In the genomic region with DNA sequence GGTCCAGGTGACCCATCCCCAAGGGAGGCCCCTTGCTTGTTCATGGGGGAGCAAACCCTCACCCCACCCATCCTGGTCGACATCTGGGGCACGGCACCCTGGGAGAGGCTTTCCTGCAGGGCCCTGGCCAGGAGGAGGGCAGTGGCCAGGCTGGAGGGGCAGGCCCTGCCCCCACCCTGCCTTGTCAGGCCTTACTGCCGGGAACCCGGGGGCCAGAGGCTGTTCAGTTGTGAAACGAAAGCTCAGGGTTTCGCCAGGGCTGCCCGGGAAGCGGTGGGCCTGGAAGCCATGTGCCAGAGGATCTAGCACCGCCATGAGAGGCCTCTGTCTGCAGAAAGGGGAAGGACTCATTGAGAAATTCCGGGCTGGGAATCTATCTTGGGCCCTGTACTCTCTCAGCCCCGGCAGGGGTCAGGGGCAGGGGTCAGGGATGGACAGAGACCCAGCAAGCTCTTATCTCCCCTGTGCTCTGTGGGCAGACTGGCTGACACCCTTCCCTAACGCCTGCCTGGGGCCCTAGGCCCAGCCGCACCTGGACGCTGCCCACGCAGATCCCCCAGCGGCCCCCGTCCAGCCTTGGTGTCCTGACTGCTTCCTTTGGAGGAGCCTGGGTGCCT, we compare ENCODE assay signal across 8 cellular contexts. TPM values are rescaled to one million over a fixed set of nuclear protein-coding genes. Genes with fewer than 3 reads are reported as not detected.
DNase-seq lines count a peak whose midpoint lies in the region; ATAC-seq and TF ChIP-seq lines count a peak whose summit lies in the region.

No MANE protein-coding gene starts in this region.

- ATAC-seq in heart left ventricle (no peak), GM19328 (IDR thresholded peaks at IDR 0.05; ENCODE audit: unreplicated experiment) (no peak), GM18505 (IDR thresholded peaks at IDR 0.05; ENCODE audit: unreplicated experiment) (no peak)

- no peak for TF ChIP-seq CTCF in HEK293 (tag by site-specific recombination; IDR thresholded peaks at IDR 0.05)
- no peak for TF ChIP-seq CTCF in heart left ventricle (IDR thresholded peaks at IDR 0.05)

- TF ChIP-seq POLR2A in heart left ventricle (IDR thresholded peaks at IDR 0.05): no peak
- no peak for TF ChIP-seq POLR2A in GM18505 (IDR thresholded peaks at IDR 0.05; ENCODE audit: borderline replicate concordance, extremely low read depth, insufficient read depth, insufficient read length)

- DNase-seq in activated CD4-positive, alpha-beta T cell treated with anti-CD3 and anti-CD28 coated beads, Interleukin-2, amount 50 U/mL, for 48 hours: peak; percentile 28 to 30
- DNase-seq in heart left ventricle (peak; percentile 29 to 78 (median 56)), putamen (ENCODE audit: low spot score) (no peak), NK-92 (lab: John Stamatoyannopoulos, UW; ENCODE audit: unreplicated experiment) (no peak)

- intact Hi-C loops in heart left ventricle (cut with DNase I): loop anchor here in 2 of 10 donors (5.0 kb wide), 1 partner anchor 35 kb away; no protein-coding TSS in a partner anchor

- H3K27me3 ChIP-seq in heart left ventricle (no peaks in the 10 kb centered on the region), skeletal muscle tissue (ENCODE audit: control insufficient read depth in 3 of 3, insufficient read depth in 3 of 3, low read length in 3 of 3) (no peaks in the 10 kb centered on the region)

- CTCF ChIA-PET in HEK293 (lab: Yijun Ruan, JAX): interaction anchor here (0.7 to 2.8 kb wide), 2 partner anchors 11 to 64 kb away, joined by 5 to 7 read pairs; no protein-coding TSS in a partner anchor

- no peak overlapping the region for H3K27ac ChIP-seq in HEK293 (ENCODE audit: extremely low read depth, low read depth, low read length)
- H3K27ac ChIP-seq in heart left ventricle: peak overlapping the region; percentile 3 to 99 (median 78)
- H3K27ac ChIP-seq in skeletal muscle tissue (ENCODE audit: low read depth, low read length): peak overlapping the region; percentile 90

- POLR2A ChIA-PET in HEK293 (lab: Yijun Ruan, JAX): interaction anchor here (1.4 to 1.8 kb wide), 3 partner anchors 15 to 64 kb away, joined by 4 to 6 read pairs (median 4); no protein-coding TSS in a partner anchor

- H3K36me3 ChIP-seq in HEK293 (ENCODE audit: control insufficient read depth in 2 of 2, insufficient read depth in 1 of 2, low read length in 2 of 2) (peaks cover 10 to 35% of the 10 kb centered on the region in 2 experiments), heart left ventricle (peaks cover 5 to 35% (median 18%) of the 10 kb centered on the region in 9 donors), skeletal muscle tissue (ENCODE audit: control insufficient read depth in 3 of 3, insufficient read depth in 3 of 3, low read length in 3 of 3) (peaks cover 16 to 20% (median 17%) of the 10 kb centered on the region in 3 donors)

- H3K9me3 ChIP-seq in HEK293 (ENCODE audit: control insufficient read depth, insufficient read depth, low read depth, low read length) (no peaks in the 10 kb centered on the region), heart left ventricle (no peaks in the 10 kb centered on the region), skeletal muscle tissue (ENCODE audit: control insufficient read depth in 3 of 3, low read length in 3 of 3) (no peaks in the 10 kb centered on the region)

- 46 to 63% (median 54%) methylated on average over 12 to 17 of the region's 17 CpGs for WGBS in heart left ventricle, 4 donors

- H3K9ac ChIP-seq in skeletal muscle tissue (ENCODE audit: low read depth in 1 of 3, low read length in 3 of 3): peak overlapping the region; percentile 79 to 85 (median 82)

- H3K4me1 ChIP-seq in HEK293 (ENCODE audit: control insufficient read depth, insufficient read depth, low read length) (peaks cover 11% of the 10 kb centered on the region), heart left ventricle (peaks cover 24 to 92% (median 76%) of the 10 kb centered on the region in 12 donors), skeletal muscle tissue (ENCODE audit: control insufficient read depth in 3 of 3, insufficient read depth in 3 of 3, low read length in 3 of 3) (peaks cover 65 to 89% (median 86%) of the 10 kb centered on the region in 3 donors)

- H3K4me3 ChIP-seq in HEK293 (ENCODE audit: low read depth, low read length) (no peak overlapping the region), heart left ventricle (peak overlapping the region in 7 of 12 donors; percentile 14 to 43 (median 23)), skeletal muscle tissue (ENCODE audit: low read length in 3 of 3) (peak overlapping the region; percentile 43 to 76 (median 57))

TF ChIP-seq in HEK293, 187 proteins besides CTCF, POLR2A, EP300 and RAD21:
- TF ChIP-seq BCL11B (tag by site-specific recombination; IDR thresholded peaks at IDR 0.05; ENCODE audit: low read depth) (0 out of 2 replicates have a peak, but pooled peaks have one; percentile 28), ZEB2 (tag by site-specific recombination; IDR thresholded peaks at IDR 0.05) (0 out of 2 replicates have a peak, but pooled peaks have one; percentile 19), ZNF214 (tag by site-specific recombination; IDR thresholded peaks at IDR 0.05; ENCODE audit: borderline replicate concordance) (no peak), ZNF561 (tag by site-specific recombination; IDR thresholded peaks at IDR 0.05; ENCODE audit: borderline replicate concordance) (no peak), BCL11A (tag by site-specific recombination; IDR thresholded peaks at IDR 0.05; ENCODE audit: low read depth) (peak; percentile 89), SCRT2 (tag by site-specific recombination; IDR thresholded peaks at IDR 0.05) (no peak)
- TF ChIP-seq, protein P1, sequence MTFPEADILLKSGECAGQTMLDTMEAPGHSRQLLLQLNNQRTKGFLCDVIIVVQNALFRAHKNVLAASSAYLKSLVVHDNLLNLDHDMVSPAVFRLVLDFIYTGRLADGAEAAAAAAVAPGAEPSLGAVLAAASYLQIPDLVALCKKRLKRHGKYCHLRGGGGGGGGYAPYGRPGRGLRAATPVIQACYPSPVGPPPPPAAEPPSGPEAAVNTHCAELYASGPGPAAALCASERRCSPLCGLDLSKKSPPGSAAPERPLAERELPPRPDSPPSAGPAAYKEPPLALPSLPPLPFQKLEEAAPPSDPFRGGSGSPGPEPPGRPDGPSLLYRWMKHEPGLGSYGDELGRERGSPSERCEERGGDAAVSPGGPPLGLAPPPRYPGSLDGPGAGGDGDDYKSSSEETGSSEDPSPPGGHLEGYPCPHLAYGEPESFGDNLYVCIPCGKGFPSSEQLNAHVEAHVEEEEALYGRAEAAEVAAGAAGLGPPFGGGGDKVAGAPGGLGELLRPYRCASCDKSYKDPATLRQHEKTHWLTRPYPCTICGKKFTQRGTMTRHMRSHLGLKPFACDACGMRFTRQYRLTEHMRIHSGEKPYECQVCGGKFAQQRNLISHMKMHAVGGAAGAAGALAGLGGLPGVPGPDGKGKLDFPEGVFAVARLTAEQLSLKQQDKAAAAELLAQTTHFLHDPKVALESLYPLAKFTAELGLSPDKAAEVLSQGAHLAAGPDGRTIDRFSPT (tag by site-specific recombination; IDR thresholded peaks at IDR 0.05): peak; percentile 32; the same call in 1 of the 2 replicates
- TF ChIP-seq, protein P2, sequence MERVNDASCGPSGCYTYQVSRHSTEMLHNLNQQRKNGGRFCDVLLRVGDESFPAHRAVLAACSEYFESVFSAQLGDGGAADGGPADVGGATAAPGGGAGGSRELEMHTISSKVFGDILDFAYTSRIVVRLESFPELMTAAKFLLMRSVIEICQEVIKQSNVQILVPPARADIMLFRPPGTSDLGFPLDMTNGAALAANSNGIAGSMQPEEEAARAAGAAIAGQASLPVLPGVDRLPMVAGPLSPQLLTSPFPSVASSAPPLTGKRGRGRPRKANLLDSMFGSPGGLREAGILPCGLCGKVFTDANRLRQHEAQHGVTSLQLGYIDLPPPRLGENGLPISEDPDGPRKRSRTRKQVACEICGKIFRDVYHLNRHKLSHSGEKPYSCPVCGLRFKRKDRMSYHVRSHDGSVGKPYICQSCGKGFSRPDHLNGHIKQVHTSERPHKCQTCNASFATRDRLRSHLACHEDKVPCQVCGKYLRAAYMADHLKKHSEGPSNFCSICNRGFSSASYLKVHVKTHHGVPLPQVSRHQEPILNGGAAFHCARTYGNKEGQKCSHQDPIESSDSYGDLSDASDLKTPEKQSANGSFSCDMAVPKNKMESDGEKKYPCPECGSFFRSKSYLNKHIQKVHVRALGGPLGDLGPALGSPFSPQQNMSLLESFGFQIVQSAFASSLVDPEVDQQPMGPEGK (tag by site-specific recombination; IDR thresholded peaks at IDR 0.05): peak; percentile 51

RNA-seq across cellular contexts. Expression of a gene that starts 6.3 kb away (rescaled TPM):
- total RNA-seq in heart left ventricle: 100 to 1,000 TPM in 1 of 9 donors, 10 to 100 TPM in 8; 37.7 to 118 (median 51.0) TPM
- polyA plus RNA-seq in heart left ventricle: 10 to 100 TPM; 45.1 to 50.2 TPM
- 14.6 TPM for total RNA-seq in skeletal muscle tissue

RNA-seq across cellular contexts. Expression of a gene that starts 45.7 kb away (rescaled TPM):
- not detected for total RNA-seq in heart left ventricle
- not detected for polyA plus RNA-seq in heart left ventricle
- not detected for total RNA-seq in skeletal muscle tissue

RNA-seq across cellular contexts. Expression of a gene that starts 48.4 kb away (rescaled TPM):
- total RNA-seq in heart left ventricle: 10 to 100 TPM; 16.7 to 36.2 (median 21.6) TPM
- polyA plus RNA-seq in heart left ventricle: 10 to 100 TPM; 15.0 to 70.3 TPM
- 13.0 TPM for total RNA-seq in skeletal muscle tissue

RNA-seq across cellular contexts. Expression of a gene that starts 48.6 kb away (rescaled TPM):
- total RNA-seq in heart left ventricle (10 to 100 TPM in 8 of 9 donors, 1 to 10 TPM in 1; 9.8 to 26.8 (median 15.2) TPM), skeletal muscle tissue (9.9 TPM)
- 10 to 100 TPM in 1 of 2 donors, 1 to 10 TPM in 1; 9.1 to 12.4 TPM for polyA plus RNA-seq in heart left ventricle

Comparison
In these comparisons a context has a peak if more than half of its experiments do, and no peak if none do; other contexts are left out.
1. DNase-seq: peak in activated CD4-positive, alpha-beta T cell treated with anti-CD3 and anti-CD28 coated beads, Interleukin-2, amount 50 U/mL, for 48 hours (2 of 2) and heart left ventricle (5 of 5); none in putamen (single experiment) and NK-92 (single experiment).